1 cellular context compared by ENCODE assay signal in genomic region chr16:2212362-2213324, GRCh38.
TF ChIP-seq lines count a peak whose summit lies in the region.

No MANE protein-coding gene starts in this region.

TF ChIP-seq in H1, 55 proteins besides CTCF, POLR2A, EP300 and RAD21:
- TF ChIP-seq JUND (IDR thresholded peaks at IDR 0.05; ENCODE audit: low read length): no peak
